Comparison of ENCODE assay signal across 1 cellular context in genomic region chr14:51157012-51157411, GRCh38.
TF ChIP-seq lines count a peak whose summit lies in the region.

No MANE protein-coding gene starts in this region.

TF ChIP-seq in Ishikawa, 13 proteins besides CTCF, POLR2A, EP300 and RAD21 (continued from another document):
- TF ChIP-seq, protein P1, sequence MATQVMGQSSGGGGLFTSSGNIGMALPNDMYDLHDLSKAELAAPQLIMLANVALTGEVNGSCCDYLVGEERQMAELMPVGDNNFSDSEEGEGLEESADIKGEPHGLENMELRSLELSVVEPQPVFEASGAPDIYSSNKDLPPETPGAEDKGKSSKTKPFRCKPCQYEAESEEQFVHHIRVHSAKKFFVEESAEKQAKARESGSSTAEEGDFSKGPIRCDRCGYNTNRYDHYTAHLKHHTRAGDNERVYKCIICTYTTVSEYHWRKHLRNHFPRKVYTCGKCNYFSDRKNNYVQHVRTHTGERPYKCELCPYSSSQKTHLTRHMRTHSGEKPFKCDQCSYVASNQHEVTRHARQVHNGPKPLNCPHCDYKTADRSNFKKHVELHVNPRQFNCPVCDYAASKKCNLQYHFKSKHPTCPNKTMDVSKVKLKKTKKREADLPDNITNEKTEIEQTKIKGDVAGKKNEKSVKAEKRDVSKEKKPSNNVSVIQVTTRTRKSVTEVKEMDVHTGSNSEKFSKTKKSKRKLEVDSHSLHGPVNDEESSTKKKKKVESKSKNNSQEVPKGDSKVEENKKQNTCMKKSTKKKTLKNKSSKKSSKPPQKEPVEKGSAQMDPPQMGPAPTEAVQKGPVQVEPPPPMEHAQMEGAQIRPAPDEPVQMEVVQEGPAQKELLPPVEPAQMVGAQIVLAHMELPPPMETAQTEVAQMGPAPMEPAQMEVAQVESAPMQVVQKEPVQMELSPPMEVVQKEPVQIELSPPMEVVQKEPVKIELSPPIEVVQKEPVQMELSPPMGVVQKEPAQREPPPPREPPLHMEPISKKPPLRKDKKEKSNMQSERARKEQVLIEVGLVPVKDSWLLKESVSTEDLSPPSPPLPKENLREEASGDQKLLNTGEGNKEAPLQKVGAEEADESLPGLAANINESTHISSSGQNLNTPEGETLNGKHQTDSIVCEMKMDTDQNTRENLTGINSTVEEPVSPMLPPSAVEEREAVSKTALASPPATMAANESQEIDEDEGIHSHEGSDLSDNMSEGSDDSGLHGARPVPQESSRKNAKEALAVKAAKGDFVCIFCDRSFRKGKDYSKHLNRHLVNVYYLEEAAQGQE (IDR thresholded peaks at IDR 0.05; ENCODE audit: low read depth): no peak
- TF ChIP-seq, protein P2, sequence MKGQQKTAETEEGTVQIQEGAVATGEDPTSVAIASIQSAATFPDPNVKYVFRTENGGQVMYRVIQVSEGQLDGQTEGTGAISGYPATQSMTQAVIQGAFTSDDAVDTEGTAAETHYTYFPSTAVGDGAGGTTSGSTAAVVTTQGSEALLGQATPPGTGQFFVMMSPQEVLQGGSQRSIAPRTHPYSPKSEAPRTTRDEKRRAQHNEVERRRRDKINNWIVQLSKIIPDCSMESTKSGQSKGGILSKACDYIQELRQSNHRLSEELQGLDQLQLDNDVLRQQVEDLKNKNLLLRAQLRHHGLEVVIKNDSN (IDR thresholded peaks at IDR 0.05): no peak
- TF ChIP-seq CEBPB (IDR thresholded peaks at IDR 0.05) (no peak), EGR1 (IDR thresholded peaks at IDR 0.05) (no peak), TEAD4 (IDR thresholded peaks at IDR 0.05) (no peak), TCF12 (IDR thresholded peaks at IDR 0.05; ENCODE audit: low read depth) (no peak), NFIC (IDR thresholded peaks at IDR 0.05) (no peak)
- TF ChIP-seq, protein P3, sequence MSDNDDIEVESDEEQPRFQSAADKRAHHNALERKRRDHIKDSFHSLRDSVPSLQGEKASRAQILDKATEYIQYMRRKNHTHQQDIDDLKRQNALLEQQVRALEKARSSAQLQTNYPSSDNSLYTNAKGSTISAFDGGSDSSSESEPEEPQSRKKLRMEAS (IDR thresholded peaks at IDR 0.05): no peak
